Comparison of ENCODE assay signal across 18 cellular contexts in the genomic region with DNA sequence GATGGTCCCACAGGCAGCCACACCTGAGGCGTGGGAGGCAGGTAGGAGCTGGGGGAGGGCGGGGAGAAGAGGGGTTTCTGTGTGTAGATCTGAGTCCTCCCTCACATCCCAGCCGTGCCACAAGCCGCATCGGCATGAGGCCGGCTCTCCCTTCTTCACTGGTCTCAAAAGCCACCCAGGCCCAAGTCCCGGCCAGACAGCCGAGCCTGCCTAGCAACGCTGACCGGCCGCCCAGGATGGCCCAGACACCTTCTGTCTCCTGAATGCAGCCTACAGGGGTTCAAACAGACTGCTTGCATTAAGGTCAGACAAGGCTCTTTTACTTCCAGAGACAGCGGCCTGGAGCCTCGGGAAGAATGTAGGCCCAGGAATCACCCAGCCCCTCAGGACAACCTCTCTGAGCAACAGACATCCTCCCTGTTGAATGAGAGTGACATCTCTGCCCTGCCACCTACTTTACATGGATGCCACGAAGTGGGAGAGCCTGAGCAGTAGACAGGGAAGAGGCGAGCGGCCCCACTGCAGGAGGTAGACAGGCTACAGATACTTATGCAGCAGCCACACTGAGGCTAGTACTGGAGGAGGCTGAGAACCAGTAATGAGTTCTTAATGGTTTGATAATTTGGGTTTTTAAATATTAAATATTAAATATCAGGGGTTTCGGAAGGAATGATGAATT.
DNase-seq lines count a peak whose midpoint lies in the region; ATAC-seq and TF ChIP-seq lines count a peak whose summit lies in the region.
"Had no signal": no experiment of that assay in that cellular context is flagged by ENCODE, and none has a peak within 500 bp of the region (broad histone marks: within the 10 kb centered on the region; RNA-seq: fewer than 3 reads in every experiment).

No MANE protein-coding gene starts in this region.

- H3K27me3 ChIP-seq in right atrium auricular region (no peaks in the 10 kb centered on the region), left ventricle myocardium inferior (ENCODE audit: low read depth) (no peaks in the 10 kb centered on the region), lower lobe of right lung (ENCODE audit: low read depth) (no peaks in the 10 kb centered on the region), vagina (no peaks in the 10 kb centered on the region)

- H3K27me3 Mint-ChIP-seq in activated T-helper 2 cell treated with anti-CD3 and anti-CD28 coated beads, Interferon-gamma antibody, Interleukin-2, Interleukin-4, amounts not matched to agents 10 μg/mL and 5 μg/mL and 100 μg/mL, durations not matched to agents 14 hours and 24 hours and 36 hours (ENCODE audit: low read depth): no peaks in the 10 kb centered on the region
- H3K27me3 Mint-ChIP-seq: B cell had no signal

- peaks cover 0 to 34% of the 10 kb centered on the region in 2 donors for H3K4me1 ChIP-seq in right atrium auricular region
- H3K4me1 ChIP-seq in left ventricle myocardium inferior: peaks cover 56% of the 10 kb centered on the region
- H3K4me1 ChIP-seq in lower lobe of right lung: peaks cover 39% of the 10 kb centered on the region
- H3K4me1 ChIP-seq in vagina: peaks cover 54% of the 10 kb centered on the region

- intact Hi-C loops in left ventricle myocardium inferior (cut with micrococcal nuclease): no loop called here
- intact Hi-C loops in activated T-helper 2 cell treated with anti-CD3 and anti-CD28 coated beads, Interferon-gamma antibody, Interleukin-2, Interleukin-4, amounts not matched to agents 10 μg/mL and 5 μg/mL and 100 μg/mL, durations not matched to agents 14 hours and 24 hours and 36 hours (cut with micrococcal nuclease): loop anchor here (5.0 kb wide), 1 partner anchor 308 kb away; no protein-coding TSS in a partner anchor
- intact Hi-C loops in lower lobe of right lung (cut with DNase I): no loop called here
- intact Hi-C loops in vagina (cut with DNase I): loop anchor here (10.0 kb wide), 1 partner anchor 186 kb away; no protein-coding TSS in a partner anchor

- H3K4me3 ChIP-seq in right atrium auricular region (no peak overlapping the region), left ventricle myocardium inferior (no peak overlapping the region), lower lobe of right lung (no peak overlapping the region), vagina (no peak overlapping the region)
- H3K4me3 ChIP-seq: GM23338 had no signal

- H3K27ac Mint-ChIP-seq in activated T-helper 2 cell treated with anti-CD3 and anti-CD28 coated beads, Interferon-gamma antibody, Interleukin-2, Interleukin-4, amounts not matched to agents 10 μg/mL and 5 μg/mL and 100 μg/mL, durations not matched to agents 14 hours and 24 hours and 36 hours: no peak overlapping the region
- H3K27ac Mint-ChIP-seq: B cell; CD8-positive, alpha-beta T cell had no signal

- no peak overlapping the region for H3K4me3 Mint-ChIP-seq in activated T-helper 2 cell treated with anti-CD3 and anti-CD28 coated beads, Interferon-gamma antibody, Interleukin-2, Interleukin-4, amounts not matched to agents 10 μg/mL and 5 μg/mL and 100 μg/mL, durations not matched to agents 14 hours and 24 hours and 36 hours (ENCODE audit: low read depth)
- H3K4me3 Mint-ChIP-seq: B cell; CD8-positive, alpha-beta T cell; GM23338 had no signal

- H3K36me3 Mint-ChIP-seq in activated T-helper 2 cell treated with anti-CD3 and anti-CD28 coated beads, Interferon-gamma antibody, Interleukin-2, Interleukin-4, amounts not matched to agents 10 μg/mL and 5 μg/mL and 100 μg/mL, durations not matched to agents 14 hours and 24 hours and 36 hours (ENCODE audit: low read depth): peaks cover 51% of the 10 kb centered on the region

- no peak for TF ChIP-seq CTCF in right atrium auricular region (IDR thresholded peaks at IDR 0.05)
- no peak for TF ChIP-seq CTCF in left ventricle myocardium inferior (IDR thresholded peaks at IDR 0.05; ENCODE audit: borderline replicate concordance)
- TF ChIP-seq CTCF in lower lobe of right lung (IDR thresholded peaks at IDR 0.05): no peak
- TF ChIP-seq CTCF in vagina (IDR thresholded peaks at IDR 0.05): no peak

- ATAC-seq in lower lobe of right lung (no peak), HG03025 (IDR thresholded peaks at IDR 0.05; ENCODE audit: low FRiP score, unreplicated experiment) (no peak), HG02938 (IDR thresholded peaks at IDR 0.05; ENCODE audit: unreplicated experiment) (no peak)
- ATAC-seq: CD8-positive, alpha-beta T cell; Panc1 had no signal

- H3K27ac ChIP-seq in right atrium auricular region (no peak overlapping the region), left ventricle myocardium inferior (replicated peaks) (no peak overlapping the region), lower lobe of right lung (peak overlapping the region; percentile 24), vagina (peak overlapping the region; percentile 46)

- no peak for TF ChIP-seq POLR2A in vagina (IDR thresholded peaks at IDR 0.05)

- no peaks in the 10 kb centered on the region for H3K9me3 ChIP-seq in right atrium auricular region
- no peaks in the 10 kb centered on the region for H3K9me3 ChIP-seq in left ventricle myocardium inferior (replicated peaks)
- no peaks in the 10 kb centered on the region for H3K9me3 ChIP-seq in lower lobe of right lung
- no peaks in the 10 kb centered on the region for H3K9me3 ChIP-seq in vagina

- DNase-seq in right atrium auricular region (ENCODE audit: low spot score): peak; percentile 50
- DNase-seq in left ventricle myocardium inferior: no peak
- DNase-seq in activated T-helper 2 cell treated with anti-CD3 and anti-CD28 coated beads, Interferon-gamma antibody, Interleukin-2, Interleukin-4, amounts not matched to agents 10 μg/mL and 5 μg/mL and 100 μg/mL, durations not matched to agents 14 hours and 24 hours and 36 hours (ENCODE audit: low spot score): peak; percentile 5
- DNase-seq in lower lobe of right lung: peak; percentile 39
- peak in 1 of 2 donors; percentile 43 for DNase-seq in vagina (ENCODE audit: extremely low spot score in 2 of 2)
- no peak for DNase-seq in NCI-H69 (lab: John Stamatoyannopoulos, UW)
- DNase-seq: ACHN, NCI-H1105 treated with DMSO at 0.1 percent for 48 hours, NCI-H187 treated with DMSO at 0.1 percent for 48 hours, NCI-H446 treated with DMSO at 0.1 percent for 48 hours, NCI-H82, Right ventricle myocardium superior had no signal

- H3K4me1 Mint-ChIP-seq in activated T-helper 2 cell treated with anti-CD3 and anti-CD28 coated beads, Interferon-gamma antibody, Interleukin-2, Interleukin-4, amounts not matched to agents 10 μg/mL and 5 μg/mL and 100 μg/mL, durations not matched to agents 14 hours and 24 hours and 36 hours (ENCODE audit: low read depth): peaks cover 17% of the 10 kb centered on the region

- H3K36me3 ChIP-seq in right atrium auricular region: peaks cover 28% of the 10 kb centered on the region
- H3K36me3 ChIP-seq in left ventricle myocardium inferior: peaks cover 41% of the 10 kb centered on the region
- peaks cover 60% of the 10 kb centered on the region for H3K36me3 ChIP-seq in lower lobe of right lung
- H3K36me3 ChIP-seq in vagina: peaks cover 0 to 19% of the 10 kb centered on the region in 2 donors

- no peaks in the 10 kb centered on the region for H3K9me3 Mint-ChIP-seq in activated T-helper 2 cell treated with anti-CD3 and anti-CD28 coated beads, Interferon-gamma antibody, Interleukin-2, Interleukin-4, amounts not matched to agents 10 μg/mL and 5 μg/mL and 100 μg/mL, durations not matched to agents 14 hours and 24 hours and 36 hours
- H3K9me3 Mint-ChIP-seq: CD8-positive, alpha-beta T cell; GM23338 had no signal

Comparison
In these comparisons a context has a peak if more than half of its experiments do, and no peak if none do; other contexts are left out.
1. DNase-seq: peak in right atrium auricular region (single experiment), activated T-helper 2 cell treated with anti-CD3 and anti-CD28 coated beads, Interferon-gamma antibody, Interleukin-2, Interleukin-4, amounts not matched to agents 10 μg/mL and 5 μg/mL and 100 μg/mL, durations not matched to agents 14 hours and 24 hours and 36 hours (single experiment) and lower lobe of right lung (single experiment); none in left ventricle myocardium inferior (single experiment) and NCI-H69 (single experiment).
2. H3K27ac ChIP-seq: peak in lower lobe of right lung (single experiment) and vagina (single experiment); none in right atrium auricular region (0 of 2) and left ventricle myocardium inferior (single experiment).
3. intact Hi-C loops: an anchor here in activated T-helper 2 cell treated with anti-CD3 and anti-CD28 coated beads, Interferon-gamma antibody, Interleukin-2, Interleukin-4, amounts not matched to agents 10 μg/mL and 5 μg/mL and 100 μg/mL, durations not matched to agents 14 hours and 24 hours and 36 hours (5.0 kb wide) and vagina (10.0 kb wide); none called in left ventricle myocardium inferior and lower lobe of right lung.